ENCODE assay signal across 8 cellular contexts in genomic region chr4:119362413-119362812, GRCh38. TPM values are rescaled to one million over a fixed set of nuclear protein-coding genes. Genes with fewer than 3 reads are reported as not detected.
"Had no signal": no experiment of that assay in that cellular context is flagged by ENCODE, and none has a peak within 500 bp of the region (broad histone marks: within the 10 kb centered on the region; RNA-seq: fewer than 3 reads in every experiment).

No MANE protein-coding gene starts in this region.

RNA-seq across cellular contexts. Expression of gene FABP2, which starts 40.5 kb away (rescaled TPM):
- total RNA-seq: OCI-LY7, PC-3, PC-9, RPMI7951, SJCRH30, SJSA1, SK-MEL-5 had no signal
- polyA plus RNA-seq: SK-N-SH had no signal
